Comparison of ENCODE assay signal across 28 cellular contexts in genomic region chr1:71743862-71744261, GRCh38.
"Had no signal": no experiment of that assay in that cellular context is flagged by ENCODE, and none has a peak within 500 bp of the region (broad histone marks: within the 10 kb centered on the region; RNA-seq: fewer than 3 reads in every experiment).

No MANE protein-coding gene starts in this region.

- H3K27me3 ChIP-seq: hepatocyte, left lung, ovary, sigmoid colon, spleen, suprapubic skin, tibial artery, upper lobe of right lung had no signal

- H3K4me1 ChIP-seq: left lung, lower lobe of right lung, prostate gland, sigmoid colon, spleen, suprapubic skin, tibial artery, upper lobe of right lung had no signal

- H3K79me2 ChIP-seq: hepatocyte had no signal

- H3K9me3 Mint-ChIP-seq: stimulated activated naive CD8-positive, alpha-beta T cell treated with anti-CD3 and anti-CD28 coated beads, Interleukin-15, Interleukin-2, amounts not matched to agents 100 ng/mL and 50 ng/mL, for 24 hours had no signal

- H3K27me3 Mint-ChIP-seq: naive B cell; stimulated activated naive CD8-positive, alpha-beta T cell treated with anti-CD3 and anti-CD28 coated beads, Interleukin-15, Interleukin-2, amounts not matched to agents 100 ng/mL and 50 ng/mL, for 24 hours had no signal

- H3K27ac ChIP-seq: hepatocyte, left lung, lower lobe of right lung, ovary, prostate gland, sigmoid colon, spleen, suprapubic skin, thoracic aorta, tibial artery, upper lobe of right lung had no signal

- ATAC-seq: left cardiac atrium; left lung; lower lobe of right lung; natural killer cell; right cardiac atrium; stimulated activated effector memory CD8-positive, alpha-beta T cell treated with anti-CD3 and anti-CD28 coated beads, Interleukin-12 subunit alpha, Interleukin-12 subunit beta, amount 100 ng/mL, for 72 hours; upper lobe of right lung had no signal

- DNase-seq: islet precursor cell; kidney glomerular epithelial cell; left cardiac atrium; left lung; lower lobe of right lung; mesendoderm; naive B cell; natural killer cell; ovary; posterior cingulate gyrus; retina; right cardiac atrium; sigmoid colon; small intestine; spleen; stimulated activated CD4-positive, alpha-beta T cell treated with anti-CD3 and anti-CD28 coated beads, Interleukin-4, amount 100 ng/mL, for 24 hours; stimulated activated naive CD4-positive, alpha-beta T cell; tibial artery; trophoblast cell; upper lobe of right lung had no signal

- H2AFZ ChIP-seq: hepatocyte had no signal

- H3K36me3 ChIP-seq: left lung, lower lobe of right lung, ovary, prostate gland, sigmoid colon, spleen, suprapubic skin, thoracic aorta, tibial artery, upper lobe of right lung had no signal

- H3K4me2 ChIP-seq: hepatocyte had no signal

- H3K36me3 Mint-ChIP-seq: mesothelial cell of epicardium; naive B cell; natural killer cell; stimulated activated effector memory CD8-positive, alpha-beta T cell treated with anti-CD3 and anti-CD28 coated beads, Interleukin-12 subunit alpha, Interleukin-12 subunit beta, amount 100 ng/mL, for 72 hours had no signal

- H3K4me3 ChIP-seq: hepatocyte, left lung, lower lobe of right lung, ovary, prostate gland, sigmoid colon, spleen, suprapubic skin, thoracic aorta, tibial artery, upper lobe of right lung had no signal

- H3K9me3 ChIP-seq: lower lobe of right lung, ovary, prostate gland, sigmoid colon, suprapubic skin, thoracic aorta, tibial artery, upper lobe of right lung had no signal

- H3K27ac Mint-ChIP-seq: mesothelial cell of epicardium; naive B cell; natural killer cell; stimulated activated effector memory CD8-positive, alpha-beta T cell treated with anti-CD3 and anti-CD28 coated beads, Interleukin-12 subunit alpha, Interleukin-12 subunit beta, amount 100 ng/mL, for 72 hours; stimulated activated naive CD8-positive, alpha-beta T cell treated with anti-CD3 and anti-CD28 coated beads, Interleukin-15, Interleukin-2, amounts not matched to agents 100 ng/mL and 50 ng/mL, for 24 hours had no signal

- H3K4me1 Mint-ChIP-seq: naive B cell; natural killer cell; stimulated activated effector memory CD8-positive, alpha-beta T cell treated with anti-CD3 and anti-CD28 coated beads, Interleukin-12 subunit alpha, Interleukin-12 subunit beta, amount 100 ng/mL, for 72 hours had no signal

- H3K4me3 Mint-ChIP-seq: mesothelial cell of epicardium; naive B cell; natural killer cell; stimulated activated effector memory CD8-positive, alpha-beta T cell treated with anti-CD3 and anti-CD28 coated beads, Interleukin-12 subunit alpha, Interleukin-12 subunit beta, amount 100 ng/mL, for 72 hours; stimulated activated naive CD8-positive, alpha-beta T cell treated with anti-CD3 and anti-CD28 coated beads, Interleukin-15, Interleukin-2, amounts not matched to agents 100 ng/mL and 50 ng/mL, for 24 hours had no signal

- FAIRE-seq: small intestine, urothelium cell line had no signal
